Comparison of ENCODE assay signal across 1 cellular context in the genomic region with DNA sequence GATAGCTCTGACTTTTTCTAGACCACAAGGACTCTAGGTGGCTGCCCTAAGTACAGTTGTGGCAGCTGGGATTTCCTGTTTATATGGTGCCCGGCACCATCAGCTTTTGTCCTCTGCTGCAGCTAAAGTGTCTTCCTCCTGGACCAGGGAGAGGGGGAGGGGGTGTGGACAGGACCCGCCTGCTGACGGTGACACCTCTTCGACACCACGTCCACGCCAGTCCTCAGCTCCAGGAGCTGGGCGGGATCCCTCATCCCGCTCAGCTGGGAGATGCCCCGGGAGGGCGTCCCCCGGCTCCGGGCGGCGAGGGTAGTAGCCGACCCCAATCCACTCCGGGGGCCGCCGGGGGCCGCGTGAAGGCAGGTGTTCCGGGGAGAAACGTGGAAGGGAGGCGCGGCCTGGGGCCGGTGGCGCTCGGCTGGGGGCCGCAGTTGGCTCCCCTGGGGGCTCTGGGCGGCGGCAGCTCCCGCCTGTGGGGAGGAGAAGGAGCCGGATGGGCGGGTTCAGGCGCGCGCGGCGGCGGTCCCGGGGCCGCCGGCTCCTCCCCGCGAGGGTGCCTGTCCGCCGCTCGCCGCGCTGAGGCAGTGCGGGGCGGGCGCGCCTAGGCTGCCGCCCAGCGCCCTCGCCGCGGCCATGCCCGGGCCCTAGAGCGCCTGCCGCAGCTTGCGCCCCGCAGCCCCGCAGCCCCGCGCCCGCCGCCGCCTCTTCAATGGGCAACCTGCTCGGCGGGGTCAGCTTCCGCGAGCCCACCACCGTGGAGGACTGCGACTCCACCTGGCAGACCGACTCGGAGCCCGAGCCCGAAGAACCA.
TF ChIP-seq lines count a peak whose summit lies in the region.

TSS of gene OGFRL1 (plus strand) at position 584 of the 811 bp plus-strand sequence. CDS start at position 710, 126 bp downstream.

TF ChIP-seq in IMR-90, 13 proteins besides CTCF, POLR2A, EP300 and RAD21 (continued from another document):
- TF ChIP-seq, protein P1, sequence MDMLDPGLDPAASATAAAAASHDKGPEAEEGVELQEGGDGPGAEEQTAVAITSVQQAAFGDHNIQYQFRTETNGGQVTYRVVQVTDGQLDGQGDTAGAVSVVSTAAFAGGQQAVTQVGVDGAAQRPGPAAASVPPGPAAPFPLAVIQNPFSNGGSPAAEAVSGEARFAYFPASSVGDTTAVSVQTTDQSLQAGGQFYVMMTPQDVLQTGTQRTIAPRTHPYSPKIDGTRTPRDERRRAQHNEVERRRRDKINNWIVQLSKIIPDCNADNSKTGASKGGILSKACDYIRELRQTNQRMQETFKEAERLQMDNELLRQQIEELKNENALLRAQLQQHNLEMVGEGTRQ (IDR thresholded peaks at IDR 0.05; ENCODE audit: low read depth, low read length) = no peak
- TF ChIP-seq MXI1 (IDR thresholded peaks at IDR 0.05; ENCODE audit: borderline replicate concordance, low read depth, low read length) (0 out of 2 replicates have a peak, but pooled peaks have one; percentile 7), SMC3 (IDR thresholded peaks at IDR 0.05; ENCODE audit: low read depth, low read length) (no peak), RFX5 (IDR thresholded peaks at IDR 0.05; ENCODE audit: low read depth, low read length) (no peak), BHLHE40 (IDR thresholded peaks at IDR 0.05; ENCODE audit: low read depth, low read length) (no peak)
